8 cellular contexts compared by ENCODE assay signal in genomic region chr9:36873247-36873875, GRCh38.
DNase-seq lines count a peak whose midpoint lies in the region; ATAC-seq and TF ChIP-seq lines count a peak whose summit lies in the region.

No MANE protein-coding gene starts in this region.

- no peak for TF ChIP-seq POLR2A in upper lobe of left lung (IDR thresholded peaks at IDR 0.05)

- no peaks in the 10 kb centered on the region for H3K27me3 ChIP-seq in HL-60 (ENCODE audit: insufficient read depth, poor library complexity, severe bottlenecking)
- H3K27me3 ChIP-seq in PC-9 (ENCODE audit: insufficient read depth, low read depth) = peaks cover 20% of the 10 kb centered on the region
- no peaks in the 10 kb centered on the region for H3K27me3 ChIP-seq in upper lobe of left lung

- H4K20me1 ChIP-seq in PC-9 (ENCODE audit: insufficient read depth) = no peaks in the 10 kb centered on the region

- no peak overlapping the region for H3K27ac ChIP-seq in HL-60 (replicated peaks)
- no peak overlapping the region for H3K27ac ChIP-seq in PC-9
- no peak overlapping the region for H3K27ac ChIP-seq in upper lobe of left lung

- no peak overlapping the region for H3K4me2 ChIP-seq in PC-9

- WGBS in upper lobe of left lung, 2 donors = 49 to 52% methylated on average over 8 of the region's 8 CpGs

- peak; percentile 29 for DNase-seq in SIG-M5 treated with dmso at 0.1 percent for 504 hours (lab: John Stamatoyannopoulos, UW; ENCODE audit: unreplicated experiment)
- DNase-seq in SIG-M5 (lab: John Stamatoyannopoulos, UW) = no peak
- peak; percentile 20 to 57 for DNase-seq in HL-60 (ENCODE audit: low read depth in 1 of 2, low spot score in 1 of 2)
- peak; percentile 40 to 56 for DNase-seq in PC-9
- peak; percentile 50 for DNase-seq in activated T-helper 1 cell treated with anti-CD3 and anti-CD28 coated beads, Interleukin-12 subunit alpha, Interleukin-12 subunit beta, Interleukin-2, Interleukin-4 antibody, amounts not matched to agents 30 ng/mL and 10 ng/mL and 1 ng/mL, durations not matched to agents 14 hours and 24 hours and 36 hours (ENCODE audit: low spot score)
- peak; percentile 57 for DNase-seq in fibroblast of villous mesenchyme (ENCODE audit: low read depth)
- peak; percentile 49 for DNase-seq in pons (ENCODE audit: low spot score)
- peak in 1 of 2 donors; percentile 56 for DNase-seq in upper lobe of left lung

- no peak overlapping the region for H3K4me3 Mint-ChIP-seq in activated T-helper 1 cell treated with anti-CD3 and anti-CD28 coated beads, Interleukin-12 subunit alpha, Interleukin-12 subunit beta, Interleukin-2, Interleukin-4 antibody, amounts not matched to agents 30 ng/mL and 10 ng/mL and 1 ng/mL, durations not matched to agents 14 hours and 24 hours and 36 hours

- TF ChIP-seq CTCF in HL-60 (IDR thresholded peaks at IDR 0.05; ENCODE audit: insufficient read depth, low read length) = peak; percentile 86
- peak; percentile 88 for TF ChIP-seq CTCF in PC-9 (conservative IDR thresholded peaks at IDR 0.05)
- peak; percentile 91 for TF ChIP-seq CTCF in fibroblast of villous mesenchyme (IDR thresholded peaks at IDR 0.05; ENCODE audit: insufficient read depth, low read depth, low read length)
- TF ChIP-seq CTCF in upper lobe of left lung (IDR thresholded peaks at IDR 0.05) = peak; percentile 48 to 83 (median 77)

- intact Hi-C loops in PC-9 (cut with micrococcal nuclease; ENCODE audit: unreplicated experiment) = loop anchor here (1.0 to 5.0 kb wide), 2 partner anchors 118 to 241 kb away; no protein-coding TSS in a partner anchor
- intact Hi-C loops in activated T-helper 1 cell treated with anti-CD3 and anti-CD28 coated beads, Interleukin-12 subunit alpha, Interleukin-12 subunit beta, Interleukin-2, Interleukin-4 antibody, amounts not matched to agents 30 ng/mL and 10 ng/mL and 1 ng/mL, durations not matched to agents 14 hours and 24 hours and 36 hours (cut with micrococcal nuclease) = loop anchor here (1.0 to 10.0 kb wide), 4 partner anchors 54 to 517 kb away; no protein-coding TSS in a partner anchor

- ATAC-seq in upper lobe of left lung (ENCODE audit: low FRiP score in 2 of 2) = peak; percentile 58 to 69

- BruUV-seq in PC-9 (replicated peaks; lab: Mats Ljungman, UMichigan) = no TSS peak

- H3F3A ChIP-seq in PC-9 (ENCODE audit: insufficient read depth, low read depth) = no peaks in the 10 kb centered on the region

- no peaks in the 10 kb centered on the region for H3K36me3 Mint-ChIP-seq in activated T-helper 1 cell treated with anti-CD3 and anti-CD28 coated beads, Interleukin-12 subunit alpha, Interleukin-12 subunit beta, Interleukin-2, Interleukin-4 antibody, amounts not matched to agents 30 ng/mL and 10 ng/mL and 1 ng/mL, durations not matched to agents 14 hours and 24 hours and 36 hours (ENCODE audit: low read depth)

- no peaks in the 10 kb centered on the region for H3K9me3 Mint-ChIP-seq in activated T-helper 1 cell treated with anti-CD3 and anti-CD28 coated beads, Interleukin-12 subunit alpha, Interleukin-12 subunit beta, Interleukin-2, Interleukin-4 antibody, amounts not matched to agents 30 ng/mL and 10 ng/mL and 1 ng/mL, durations not matched to agents 14 hours and 24 hours and 36 hours

- no peaks in the 10 kb centered on the region for H3K79me2 ChIP-seq in PC-9 (ENCODE audit: low read depth)

- H2AFZ ChIP-seq in PC-9 = no peak overlapping the region

- no peaks in the 10 kb centered on the region for H3K36me3 ChIP-seq in PC-9 (ENCODE audit: low read depth)
- H3K36me3 ChIP-seq in upper lobe of left lung = no peaks in the 10 kb centered on the region

- no peak overlapping the region for H3K27ac Mint-ChIP-seq in activated T-helper 1 cell treated with anti-CD3 and anti-CD28 coated beads, Interleukin-12 subunit alpha, Interleukin-12 subunit beta, Interleukin-2, Interleukin-4 antibody, amounts not matched to agents 30 ng/mL and 10 ng/mL and 1 ng/mL, durations not matched to agents 14 hours and 24 hours and 36 hours

- no peaks in the 10 kb centered on the region for H3K9me3 ChIP-seq in PC-9 (ENCODE audit: insufficient read depth, low read depth)
- H3K9me3 ChIP-seq in upper lobe of left lung = no peaks in the 10 kb centered on the region

- H3K4me1 Mint-ChIP-seq in activated T-helper 1 cell treated with anti-CD3 and anti-CD28 coated beads, Interleukin-12 subunit alpha, Interleukin-12 subunit beta, Interleukin-2, Interleukin-4 antibody, amounts not matched to agents 30 ng/mL and 10 ng/mL and 1 ng/mL, durations not matched to agents 14 hours and 24 hours and 36 hours (ENCODE audit: low read depth) = no peaks in the 10 kb centered on the region

- CTCF ChIA-PET in PC-9 (lab: Charles Lee) = interaction anchor here (0.6 to 1.7 kb wide), 7 partner anchors 12 to 551 kb away, joined by 3 to 11 read pairs (median 4); no protein-coding TSS in a partner anchor

- H3K4me1 ChIP-seq in PC-9 (replicated peaks; ENCODE audit: insufficient read depth) (no peaks in the 10 kb centered on the region), upper lobe of left lung (no peaks in the 10 kb centered on the region)

- POLR2A ChIA-PET in PC-9 (lab: Charles Lee; ENCODE audit: unreplicated experiment) = interaction anchor here (0.5 to 0.7 kb wide), 3 partner anchors 62 to 207 kb away, joined by 3 to 4 read pairs (median 3); no protein-coding TSS in a partner anchor

- TF ChIP-seq EP300 in upper lobe of left lung (IDR thresholded peaks at IDR 0.05) = no peak

- H3K4me3 ChIP-seq in HL-60 (replicated peaks; ENCODE audit: insufficient read depth, low read length) (no peak overlapping the region), PC-9 (no peak overlapping the region), fibroblast of villous mesenchyme (ENCODE audit: low read depth, low read length) (no peak overlapping the region), upper lobe of left lung (no peak overlapping the region)

- no peaks in the 10 kb centered on the region for H3K9me2 ChIP-seq in PC-9 (ENCODE audit: insufficient read depth)

- H3K27me3 Mint-ChIP-seq in activated T-helper 1 cell treated with anti-CD3 and anti-CD28 coated beads, Interleukin-12 subunit alpha, Interleukin-12 subunit beta, Interleukin-2, Interleukin-4 antibody, amounts not matched to agents 30 ng/mL and 10 ng/mL and 1 ng/mL, durations not matched to agents 14 hours and 24 hours and 36 hours (ENCODE audit: insufficient read depth) = peaks cover 11% of the 10 kb centered on the region
